21 cellular contexts compared by ENCODE assay signal in genomic region chr4:74948279-74948678, GRCh38. TPM values are rescaled to one million over a fixed set of nuclear protein-coding genes. Genes with fewer than 3 reads are reported as not detected.
"Had no signal": no experiment of that assay in that cellular context is flagged by ENCODE, and none has a peak within 500 bp of the region (broad histone marks: within the 10 kb centered on the region; RNA-seq: fewer than 3 reads in every experiment).

No MANE protein-coding gene starts in this region.

- H3K4me1 Mint-ChIP-seq: nephron progenitor cell had no signal

- H3K9me3 ChIP-seq: esophagus squamous epithelium, tibial nerve had no signal

- H3K36me3 ChIP-seq: cardiac muscle cell, esophagus squamous epithelium, tibial nerve, WERI-Rb-1 had no signal

- H3K27ac ChIP-seq: cardiac muscle cell, esophagus squamous epithelium, skin epidermis, tibial nerve, WERI-Rb-1 had no signal

- H3K36me3 Mint-ChIP-seq: activated CD4-positive, alpha-beta memory T cell treated with anti-CD3 and anti-CD28 coated beads for 36 hours; activated naive CD4-positive, alpha-beta T cell treated with anti-CD3 and anti-CD28 coated beads, Interleukin-2, amount 50 U/mL, for 72 hours had no signal

- H3K4me1 ChIP-seq: esophagus squamous epithelium, tibial nerve had no signal

- H3K4me3 Mint-ChIP-seq: activated CD4-positive, alpha-beta memory T cell treated with anti-CD3 and anti-CD28 coated beads for 36 hours; activated T-helper 1 cell treated with anti-CD3 and anti-CD28 coated beads, Interleukin-12 subunit alpha, Interleukin-12 subunit beta, Interleukin-2, Interleukin-4 antibody, amounts not matched to agents 30 ng/mL and 10 ng/mL and 1 ng/mL, durations not matched to agents 14 hours and 24 hours and 36 hours; effector memory CD8-positive, alpha-beta T cell; nephron progenitor cell; stimulated activated naive CD8-positive, alpha-beta T cell treated with anti-CD3 and anti-CD28 coated beads, Interleukin-15, Interleukin-2, amounts not matched to agents 100 ng/mL and 50 ng/mL, for 24 hours had no signal

- H3K27ac Mint-ChIP-seq: activated CD4-positive, alpha-beta memory T cell treated with anti-CD3 and anti-CD28 coated beads for 36 hours; activated naive CD4-positive, alpha-beta T cell treated with anti-CD3 and anti-CD28 coated beads, Interleukin-2, amount 50 U/mL, for 72 hours; activated T-helper 1 cell treated with anti-CD3 and anti-CD28 coated beads, Interleukin-12 subunit alpha, Interleukin-12 subunit beta, Interleukin-2, Interleukin-4 antibody, amounts not matched to agents 30 ng/mL and 10 ng/mL and 1 ng/mL, durations not matched to agents 14 hours and 24 hours and 36 hours; effector memory CD8-positive, alpha-beta T cell; nephron progenitor cell; stimulated activated naive CD8-positive, alpha-beta T cell treated with anti-CD3 and anti-CD28 coated beads, Interleukin-15, Interleukin-2, amounts not matched to agents 100 ng/mL and 50 ng/mL, for 24 hours had no signal

- H3K9me3 Mint-ChIP-seq: activated T-helper 1 cell treated with anti-CD3 and anti-CD28 coated beads, Interleukin-12 subunit alpha, Interleukin-12 subunit beta, Interleukin-2, Interleukin-4 antibody, amounts not matched to agents 30 ng/mL and 10 ng/mL and 1 ng/mL, durations not matched to agents 14 hours and 24 hours and 36 hours; effector memory CD8-positive, alpha-beta T cell; stimulated activated naive CD8-positive, alpha-beta T cell treated with anti-CD3 and anti-CD28 coated beads, Interleukin-15, Interleukin-2, amounts not matched to agents 100 ng/mL and 50 ng/mL, for 24 hours had no signal

- DNase-seq: activated CD4-positive, alpha-beta memory T cell treated with anti-CD3 and anti-CD28 coated beads for 36 hours; activated gamma-delta T cell treated with Interleukin-2 at 50 U/mL for 16 hours; activated T-cell treated with anti-CD3 and anti-CD28 coated beads for 4 hours; dermis blood vessel endothelial cell; effector memory CD8-positive, alpha-beta T cell; esophagus squamous epithelium; hippocampal formation; left ventricle myocardium superior; nephron progenitor cell; nucleus accumbens; retina; SW 1271; T-helper 2 cell; WERI-Rb-1 had no signal

- H3K4me3 ChIP-seq: cardiac muscle cell, esophagus squamous epithelium, skin epidermis, tibial nerve had no signal

- H3K27me3 ChIP-seq: cardiac muscle cell, esophagus squamous epithelium, tibial nerve had no signal

- H3K27me3 Mint-ChIP-seq: effector memory CD8-positive, alpha-beta T cell; stimulated activated naive CD8-positive, alpha-beta T cell treated with anti-CD3 and anti-CD28 coated beads, Interleukin-15, Interleukin-2, amounts not matched to agents 100 ng/mL and 50 ng/mL, for 24 hours had no signal

- ATAC-seq: activated naive CD4-positive, alpha-beta T cell treated with anti-CD3 and anti-CD28 coated beads, Interleukin-2, amount 50 U/mL, for 72 hours; effector memory CD8-positive, alpha-beta T cell had no signal

RNA-seq across cellular contexts. Expression of gene PARM1, which starts 15.4 kb away (rescaled TPM):
- total RNA-seq: activated CD4-positive, alpha-beta memory T cell treated with anti-CD3 and anti-CD28 coated beads for 36 hours; activated naive CD4-positive, alpha-beta T cell treated with anti-CD3 and anti-CD28 coated beads, Interleukin-2, amount 50 U/mL, for 72 hours; activated T-helper 1 cell treated with anti-CD3 and anti-CD28 coated beads, Interleukin-12 subunit alpha, Interleukin-12 subunit beta, Interleukin-2, Interleukin-4 antibody, amounts not matched to agents 30 ng/mL and 10 ng/mL and 1 ng/mL, durations not matched to agents 14 hours and 24 hours and 36 hours; SK-MEL-5 had no signal
